18 cellular contexts compared by ENCODE assay signal in genomic region chr1:240831922-240832321, GRCh38.
DNase-seq lines count a peak whose midpoint lies in the region; ATAC-seq and TF ChIP-seq lines count a peak whose summit lies in the region.
"Had no signal": no experiment of that assay in that cellular context is flagged by ENCODE, and none has a peak within 500 bp of the region (broad histone marks: within the 10 kb centered on the region; RNA-seq: fewer than 3 reads in every experiment).

No MANE protein-coding gene starts in this region.

- no peak for TF ChIP-seq EP300 in SK-N-SH (IDR thresholded peaks at IDR 0.05; ENCODE audit: borderline replicate concordance in 1 of 2, low read depth in 1 of 2, low read length in 1 of 2)

- H2AK9ac ChIP-seq in IMR-90 (replicated peaks; ENCODE audit: low read depth, low read length, poor library complexity) = no peak overlapping the region

- in situ Hi-C loops in IMR-90 (cut with MboI; ENCODE audit: low sequenced_read_pairs) = no loop called here

- H3K27me3 ChIP-seq in BE2C (no peaks in the 10 kb centered on the region), IMR-90 (ENCODE audit: control insufficient read depth, insufficient read depth, low read length) (no peaks in the 10 kb centered on the region), SK-N-SH (ENCODE audit: insufficient read depth) (no peaks in the 10 kb centered on the region), hepatocyte (no peaks in the 10 kb centered on the region)
- H3K27me3 ChIP-seq: BLaER1, cardiac muscle cell had no signal

- TF ChIP-seq RAD21 in IMR-90 (IDR thresholded peaks at IDR 0.05; ENCODE audit: low read length) (no peak), SK-N-SH (IDR thresholded peaks at IDR 0.05; ENCODE audit: low read length) (peak; percentile 34)

- no peak overlapping the region for H2AFZ ChIP-seq in IMR-90 (replicated peaks; ENCODE audit: low read length, poor library complexity)
- no peak overlapping the region for H2AFZ ChIP-seq in SK-N-SH (ENCODE audit: low read depth)
- H2AFZ ChIP-seq in hepatocyte = no peak overlapping the region

- peaks cover 4% of the 10 kb centered on the region for H3K27me3 Mint-ChIP-seq in activated T-helper 17 cell treated with anti-CD3 and anti-CD28 coated beads, Interleukin-2, amount 50 U/mL, for 72 hours

- H3K36me3 Mint-ChIP-seq in activated T-helper 17 cell treated with anti-CD3 and anti-CD28 coated beads, Interleukin-2, amount 50 U/mL, for 72 hours (ENCODE audit: low read depth) = no peaks in the 10 kb centered on the region
- H3K36me3 Mint-ChIP-seq: activated naive CD8-positive, alpha-beta T cell had no signal

- no peak overlapping the region for H3K56ac ChIP-seq in IMR-90 (ENCODE audit: extremely low read depth, insufficient read depth, low read length)

- DNase-seq in BE2C (no peak), IMR-90 (no peak), SK-N-SH (no peak), fibroblast of peridontal ligament (ENCODE audit: extremely low read depth) (peak; percentile 9), NK-92 (lab: John Stamatoyannopoulos, UW; ENCODE audit: unreplicated experiment) (no peak), occipital lobe (lab: John Stamatoyannopoulos, UW) (no peak), hepatocyte (ENCODE audit: low spot score) (no peak)
- DNase-seq: activated CD4-positive, alpha-beta T cell treated with anti-CD3 and anti-CD28 coated beads for 4 hours; activated T-cell treated with anti-CD3 and anti-CD28 coated beads for 4 hours; endodermal cell; NCI-H187 treated with DMSO at 0.1 percent for 48 hours; NCI-H524 treated with DMSO at 0.1 percent for 48 hours; substantia nigra; T-helper 9 cell had no signal

- no peak overlapping the region for H3K27ac ChIP-seq in IMR-90 (ENCODE audit: insufficient read depth, low read length)
- peak overlapping the region; percentile 17 to 49; a peak in 3 of 4 replicates for H3K27ac ChIP-seq in SK-N-SH (ENCODE audit: low read depth in 2 of 2, low read length in 1 of 2)
- no peak overlapping the region for H3K27ac ChIP-seq in hepatocyte
- H3K27ac ChIP-seq: BLaER1, cardiac muscle cell had no signal

- BruUV-seq in IMR-90 (replicated peaks; lab: Mats Ljungman, UMichigan) = no TSS peak

- H3K36me3 ChIP-seq in BE2C = no peaks in the 10 kb centered on the region
- no peaks in the 10 kb centered on the region for H3K36me3 ChIP-seq in IMR-90 (ENCODE audit: control insufficient read depth, insufficient read depth, low read length)
- H3K36me3 ChIP-seq in SK-N-SH (replicated peaks in 1 of 2; ENCODE audit: control insufficient read depth in 1 of 2, insufficient read depth in 2 of 2, low read length in 1 of 2) = no peaks in the 10 kb centered on the region
- no peaks in the 10 kb centered on the region for H3K36me3 ChIP-seq in hepatocyte (replicated peaks; ENCODE audit: insufficient read depth, low read depth)
- H3K36me3 ChIP-seq: BLaER1, cardiac muscle cell had no signal

- CTCF ChIA-PET in IMR-90 (lab: Yijun Ruan, JAX) (interaction anchor here (0.7 to 0.9 kb wide), 2 partner anchors 40 to 100 kb away, joined by 3 to 4 read pairs; no protein-coding TSS in a partner anchor), SK-N-SH (lab: Yijun Ruan, JAX) (interaction anchor here (0.7 to 1.7 kb wide), 6 partner anchors 12 to 654 kb away, joined by 3 to 4 read pairs (median 3); no protein-coding TSS in a partner anchor)

- H3K9me3 ChIP-seq in BE2C (no peaks in the 10 kb centered on the region), IMR-90 (ENCODE audit: control insufficient read depth, insufficient read depth, low read length) (no peaks in the 10 kb centered on the region), SK-N-SH (no peaks in the 10 kb centered on the region), hepatocyte (ENCODE audit: low read depth) (no peaks in the 10 kb centered on the region)
- H3K9me3 ChIP-seq: BLaER1 had no signal

- H4K91ac ChIP-seq in IMR-90 (ENCODE audit: insufficient read depth, low read depth, low read length) = no peak overlapping the region

- H3K4me1 ChIP-seq in BE2C (no peaks in the 10 kb centered on the region), IMR-90 (ENCODE audit: control insufficient read depth, insufficient read depth, low read length) (no peaks in the 10 kb centered on the region), SK-N-SH (ENCODE audit: control insufficient read depth in 1 of 2, insufficient read depth in 2 of 2, low read depth in 1 of 2, low read length in 1 of 2) (no peaks in the 10 kb centered on the region; a peak in 1 of 4 replicates), hepatocyte (ENCODE audit: insufficient read depth) (no peaks in the 10 kb centered on the region)
- H3K4me1 ChIP-seq: BLaER1 had no signal

- intact Hi-C loops in IMR-90 (cut with micrococcal nuclease) = loop anchor here (5.0 kb wide), 1 partner anchor 95 kb away; no protein-coding TSS in a partner anchor

- no peaks in the 10 kb centered on the region for H3K4me1 Mint-ChIP-seq in activated T-helper 17 cell treated with anti-CD3 and anti-CD28 coated beads, Interleukin-2, amount 50 U/mL, for 72 hours

- H3K9me2 ChIP-seq in SK-N-SH (no peaks in the 10 kb centered on the region), hepatocyte (replicated peaks; ENCODE audit: insufficient read depth) (no peaks in the 10 kb centered on the region)

- H3F3A ChIP-seq in SK-N-SH (replicated peaks; ENCODE audit: insufficient read depth) = peaks cover 7% of the 10 kb centered on the region

- H3K4me2 ChIP-seq in IMR-90 (ENCODE audit: low read depth, low read length) (no peak overlapping the region), SK-N-SH (no peak overlapping the region), hepatocyte (no peak overlapping the region)
- H3K4me2 ChIP-seq: BLaER1 had no signal

- POLR2A ChIA-PET in IMR-90 (lab: Charles Lee; ENCODE audit: unreplicated experiment) = no interaction called here
- POLR2A ChIA-PET in SK-N-SH (lab: Yijun Ruan, JAX) = no interaction called here

- H3K18ac ChIP-seq in IMR-90 (ENCODE audit: low read depth, low read length) = no peak overlapping the region

- no peak overlapping the region for H3K9ac ChIP-seq in IMR-90 (ENCODE audit: low read depth, low read length)
- H3K9ac ChIP-seq in SK-N-SH = no peak overlapping the region
- H3K9ac ChIP-seq: BLaER1 had no signal

- no peak for ATAC-seq in IMR-90 (ENCODE audit: low read depth)
- ATAC-seq in activated T-helper 17 cell treated with anti-CD3 and anti-CD28 coated beads, Interleukin-2, amount 50 U/mL, for 72 hours (replicated peaks) = no peak

- peak; percentile 19; the same call in 1 of the 2 replicates for TF ChIP-seq CTCF in BE2C (IDR thresholded peaks at IDR 0.05; ENCODE audit: low read depth, low read length)
- TF ChIP-seq CTCF in IMR-90 (conservative IDR thresholded peaks at IDR 0.05; ENCODE audit: low read depth, low read length) = peak; percentile 21; the same call in 1 of the 2 replicates
- peak; percentile 43 for TF ChIP-seq CTCF in SK-N-SH (IDR thresholded peaks at IDR 0.05)
- no peak for TF ChIP-seq CTCF in hepatocyte (IDR thresholded peaks at IDR 0.05; ENCODE audit: poor library complexity)

- H4K8ac ChIP-seq in IMR-90 (ENCODE audit: low read depth in 2 of 2, low read length in 2 of 2) = no peak overlapping the region

- H4K20me1 ChIP-seq in IMR-90 (ENCODE audit: insufficient read depth, low read length) (no peaks in the 10 kb centered on the region), SK-N-SH (ENCODE audit: insufficient read depth) (no peaks in the 10 kb centered on the region), hepatocyte (ENCODE audit: insufficient read depth, poor library complexity, severe bottlenecking) (no peaks in the 10 kb centered on the region)
- H4K20me1 ChIP-seq: BLaER1 had no signal

- WGBS in IMR-90 (ENCODE audit: extremely low coverage in 2 of 2, insufficient read length in 1 of 2), 2 experiments = no CpG with 5 or more reads among the region's 3 CpGs
- 55% methylated on average over 3 of the region's 3 CpGs for WGBS in SK-N-SH (ENCODE audit: low lambda C conversion rate)
- WGBS in hepatocyte (ENCODE audit: low lambda C conversion rate, missing lambda C conversion rate) = 75% methylated on average over 3 of the region's 3 CpGs

- no peak overlapping the region for H4K5ac ChIP-seq in IMR-90 (ENCODE audit: low read depth, low read length)

- no peak overlapping the region for H2AK5ac ChIP-seq in IMR-90 (ENCODE audit: low read depth, low read length)

- H2BK15ac ChIP-seq in IMR-90 (ENCODE audit: low read depth, low read length) = no peak overlapping the region

- no peak overlapping the region for H3K4me3 ChIP-seq in BE2C (ENCODE audit: low read depth, low read length)
- no peak overlapping the region for H3K4me3 ChIP-seq in IMR-90 (ENCODE audit: insufficient read depth, low read depth, low read length)
- no peak overlapping the region for H3K4me3 ChIP-seq in SK-N-SH (ENCODE audit: low read depth in 2 of 2, low read length in 1 of 2)
- no peak overlapping the region for H3K4me3 ChIP-seq in hepatocyte
- H3K4me3 ChIP-seq: BLaER1, cardiac muscle cell had no signal

- no peak overlapping the region for H2BK20ac ChIP-seq in IMR-90 (ENCODE audit: low read depth, low read length)

- H3K27ac Mint-ChIP-seq in activated T-helper 17 cell treated with anti-CD3 and anti-CD28 coated beads, Interleukin-2, amount 50 U/mL, for 72 hours = no peak overlapping the region
- H3K27ac Mint-ChIP-seq: activated naive CD8-positive, alpha-beta T cell; endodermal cell had no signal

- no peak overlapping the region for H2BK5ac ChIP-seq in IMR-90 (ENCODE audit: low read depth, low read length, poor library complexity, severe bottlenecking)

- H3K14ac ChIP-seq in IMR-90 (replicated peaks; ENCODE audit: low read depth, low read length) = no peak overlapping the region

- no peak overlapping the region for H2BK120ac ChIP-seq in IMR-90 (ENCODE audit: low read depth, low read length)

- no peak overlapping the region for H3K4me3 Mint-ChIP-seq in activated T-helper 17 cell treated with anti-CD3 and anti-CD28 coated beads, Interleukin-2, amount 50 U/mL, for 72 hours
- H3K4me3 Mint-ChIP-seq: activated naive CD8-positive, alpha-beta T cell; endodermal cell had no signal

- no peaks in the 10 kb centered on the region for H3K79me1 ChIP-seq in IMR-90 (ENCODE audit: low read depth in 1 of 2, low read length in 2 of 2)

- no peak overlapping the region for H3K4ac ChIP-seq in IMR-90 (ENCODE audit: low read depth, low read length)

- no peaks in the 10 kb centered on the region for H3K9me3 Mint-ChIP-seq in activated T-helper 17 cell treated with anti-CD3 and anti-CD28 coated beads, Interleukin-2, amount 50 U/mL, for 72 hours
- H3K9me3 Mint-ChIP-seq: endodermal cell had no signal

- dilution Hi-C loops in IMR-90 (cut with HindIII; ENCODE audit: low sequenced_read_pairs, unreplicated experiment) = no loop called here

- no peak overlapping the region for H3K23ac ChIP-seq in IMR-90 (ENCODE audit: low read depth, low read length)

- H3K9me1 ChIP-seq in IMR-90 (ENCODE audit: insufficient read depth, low read length) = no peaks in the 10 kb centered on the region

- H3K79me2 ChIP-seq in SK-N-SH (ENCODE audit: insufficient read depth) (no peaks in the 10 kb centered on the region), hepatocyte (no peaks in the 10 kb centered on the region)

- TF ChIP-seq POLR2A in IMR-90 (IDR thresholded peaks at IDR 0.05; ENCODE audit: low read depth, low read length) = no peak

TF ChIP-seq in SK-N-SH, 30 proteins besides CTCF, POLR2A, EP300 and RAD21 (continues in another document):
- no peak for TF ChIP-seq MEF2A (IDR thresholded peaks at IDR 0.05; ENCODE audit: borderline replicate concordance, low read depth)
- no peak for TF ChIP-seq TEAD4 (IDR thresholded peaks at IDR 0.05; ENCODE audit: borderline replicate concordance, insufficient read depth)
- TF ChIP-seq POLR2AphosphoS5 (IDR thresholded peaks at IDR 0.05; ENCODE audit: low read depth, low read length) = no peak
- no peak for TF ChIP-seq RCOR1 (IDR thresholded peaks at IDR 0.05; ENCODE audit: low read length)

Comparison
In these comparisons a context has a peak if more than half of its experiments do, and no peak if none do; other contexts are left out.
1. H3K27ac ChIP-seq: peak in SK-N-SH (2 of 2); none in IMR-90 (single experiment) and hepatocyte (single experiment).